ENCODE assay signal across 22 cellular contexts in genomic region chr15:62869116-62869515, GRCh38.
DNase-seq lines count a peak whose midpoint lies in the region; ATAC-seq, FAIRE-seq and TF ChIP-seq lines count a peak whose summit lies in the region.
"Had no signal": no experiment of that assay in that cellular context is flagged by ENCODE, and none has a peak within 500 bp of the region (broad histone marks: within the 10 kb centered on the region; RNA-seq: fewer than 3 reads in every experiment).

No MANE protein-coding gene starts in this region.

- H3K4me1 ChIP-seq in esophagus squamous epithelium (no peaks in the 10 kb centered on the region), neuronal stem cell (ENCODE audit: control insufficient read depth in 2 of 2, insufficient read depth in 1 of 2, low read depth in 1 of 2, low read length in 2 of 2) (peaks cover 0 to 7% of the 10 kb centered on the region in 2 donors), uterus (no peaks in the 10 kb centered on the region)

- no peak overlapping the region for H2AFZ ChIP-seq in neuronal stem cell (ENCODE audit: low read length)
- H2AFZ ChIP-seq: PC-9 had no signal

- peak; percentile 57 for FAIRE-seq in G401.6 (lab: Jason Lieb, UNC)
- FAIRE-seq: A204.1, GM12878 had no signal

- no peak overlapping the region for H3K4me2 ChIP-seq in neuronal stem cell (ENCODE audit: insufficient read depth, low read length, poor library complexity, severe bottlenecking)
- H3K4me2 ChIP-seq: PC-9 had no signal

- no peak for TF ChIP-seq CTCF in esophagus squamous epithelium (IDR thresholded peaks at IDR 0.05)
- TF ChIP-seq CTCF in uterus (IDR thresholded peaks at IDR 0.05) = no peak

- peak overlapping the region; percentile 85 for H3K18ac ChIP-seq in neuronal stem cell (ENCODE audit: low read length)

- no peak overlapping the region for H3K9ac ChIP-seq in neuronal stem cell (ENCODE audit: low read depth, low read length, poor library complexity)

- TF ChIP-seq POLR2A in esophagus squamous epithelium (IDR thresholded peaks at IDR 0.05) (no peak), uterus (IDR thresholded peaks at IDR 0.05) (no peak)

- H3K4me3 ChIP-seq in esophagus squamous epithelium = no peak overlapping the region
- H3K4me3 ChIP-seq in neuronal stem cell (ENCODE audit: low read length in 2 of 2) = no peak overlapping the region
- H3K4me3 ChIP-seq in uterus = no peak overlapping the region
- H3K4me3 ChIP-seq: GM12878, PC-9 had no signal

- intact Hi-C loops in esophagus squamous epithelium (cut with DNase I) = no loop called here
- intact Hi-C loops in uterus (cut with DNase I; ENCODE audit: low total_unique reads) = no loop called here

- H3K9me3 ChIP-seq in esophagus squamous epithelium (no peaks in the 10 kb centered on the region), neuronal stem cell (replicated peaks in 1 of 2; ENCODE audit: control insufficient read depth in 2 of 2, insufficient read depth in 1 of 2, low read depth in 1 of 2, low read length in 2 of 2) (peaks cover 0 to 2% of the 10 kb centered on the region in 2 donors), uterus (no peaks in the 10 kb centered on the region)

- no peak overlapping the region for H2BK120ac ChIP-seq in neuronal stem cell (ENCODE audit: low read depth, low read length)

- H3K36me3 ChIP-seq in esophagus squamous epithelium = no peaks in the 10 kb centered on the region
- H3K36me3 ChIP-seq in neuronal stem cell (replicated peaks in 1 of 2; ENCODE audit: control insufficient read depth in 2 of 2, insufficient read depth in 2 of 2, low read length in 2 of 2) = no peaks in the 10 kb centered on the region
- no peaks in the 10 kb centered on the region for H3K36me3 ChIP-seq in uterus

- DNase-seq in esophagus squamous epithelium (lab: John Stamatoyannopoulos, UW) (no peak), neuronal stem cell (ENCODE audit: low spot score) (no peak), uterus (no peak), GM19238 (ENCODE audit: insufficient read length, low spot score) (no peak), CD1c-positive myeloid dendritic cell (ENCODE audit: extremely low spot score) (no peak)
- DNase-seq: CD4-positive, CD25-positive, alpha-beta regulatory T cell; DMS 273 treated with DMSO at 0.1 percent for 48 hours; DMS79 treated with DMSO at 0.1 percent for 48 hours; H9; KG1; NCI-H1092; NCI-H1436; NCI-H1930; NCI-H748 treated with DMSO at 0.1 percent for 48 hours; PC-9; RPMI8226; SHP77 had no signal

- no peak overlapping the region for H3K23ac ChIP-seq in neuronal stem cell (ENCODE audit: low read depth, low read length, poor library complexity)

- no peak overlapping the region for H2AK5ac ChIP-seq in neuronal stem cell (ENCODE audit: low read depth, low read length)

- peaks cover 2% of the 10 kb centered on the region for H3K79me1 ChIP-seq in neuronal stem cell (ENCODE audit: low read depth, low read length)

- H4K91ac ChIP-seq in neuronal stem cell (ENCODE audit: low read depth, low read length, poor library complexity) = no peak overlapping the region

- peak overlapping the region in 3 of 4 donors; percentile 13 to 40 (median 23) for H3K27ac ChIP-seq in esophagus squamous epithelium
- no peak overlapping the region for H3K27ac ChIP-seq in neuronal stem cell (replicated peaks; ENCODE audit: low read length)
- H3K27ac ChIP-seq in uterus = peak overlapping the region; percentile 51 to 58
- H3K27ac ChIP-seq: HL-60, PC-9 had no signal

- no peak overlapping the region for H2BK12ac ChIP-seq in neuronal stem cell (ENCODE audit: low read length)

- H3K27me3 ChIP-seq in esophagus squamous epithelium (peaks cover 0 to 13% (median 0%) of the 10 kb centered on the region in 4 donors), neuronal stem cell (ENCODE audit: control insufficient read depth in 3 of 3, insufficient read depth in 3 of 3, low read depth in 1 of 3, low read length in 3 of 3) (no peaks in the 10 kb centered on the region), uterus (no peaks in the 10 kb centered on the region)

- H3K4ac ChIP-seq in neuronal stem cell (ENCODE audit: low read length) = no peak overlapping the region

- WGBS in esophagus squamous epithelium, 2 donors = 85 to 88% methylated on average over 2 of the region's 2 CpGs
- WGBS in neuronal stem cell (ENCODE audit: extremely low coverage in 2 of 2, insufficient read length in 2 of 2, insufficient replicate concordance in 1 of 2), 2 donors = no CpG with 5 or more reads among the region's 2 CpGs

- no peak overlapping the region for H2BK15ac ChIP-seq in neuronal stem cell (ENCODE audit: low read length)

- H2BK5ac ChIP-seq in neuronal stem cell (ENCODE audit: low read length) = no peak overlapping the region

- no peak for ATAC-seq in HG02623 (IDR thresholded peaks at IDR 0.05; ENCODE audit: unreplicated experiment)
- ATAC-seq: GM12878 had no signal

- H3K14ac ChIP-seq in neuronal stem cell (ENCODE audit: low read length) = no peak overlapping the region

- no peak overlapping the region for H4K8ac ChIP-seq in neuronal stem cell (ENCODE audit: low read depth, low read length)
